In genomic region chrX:16827225-16827624, GRCh38 we compare ENCODE assay signal across 16 cellular contexts. TPM values are rescaled to one million over a fixed set of nuclear protein-coding genes. Genes with fewer than 3 reads are reported as not detected.
DNase-seq lines count a peak whose midpoint lies in the region; ATAC-seq and TF ChIP-seq lines count a peak whose summit lies in the region.
"Had no signal": no experiment of that assay in that cellular context is flagged by ENCODE, and none has a peak within 500 bp of the region (broad histone marks: within the 10 kb centered on the region; RNA-seq: fewer than 3 reads in every experiment).

No MANE protein-coding gene starts in this region.

- no peak for DNase-seq in CD8-positive, alpha-beta T cell
- DNase-seq in esophagus squamous epithelium (lab: John Stamatoyannopoulos, UW) (no peak), osteoblast (ENCODE audit: insufficient read length, low spot score, missing footprints) (no peak)
- no peak for DNase-seq in activated CD8-positive, alpha-beta memory T cell treated with anti-CD3 and anti-CD28 coated beads, Interleukin-2, amount 50 U/mL, for 48 hours
- DNase-seq: activated naive CD4-positive, alpha-beta T cell treated with Interleukin-2 at 50 U/mL for 16 hours; DMS153; MV-4-11; NCI-H2171; ovary; substantia nigra had no signal

- no peak overlapping the region for H3K4me3 Mint-ChIP-seq in CD8-positive, alpha-beta T cell
- H3K4me3 Mint-ChIP-seq: central memory CD8-positive, alpha-beta T cell had no signal

- peaks cover 49% of the 10 kb centered on the region for H3K36me3 Mint-ChIP-seq in CD8-positive, alpha-beta T cell

- no peaks in the 10 kb centered on the region for H3K79me2 ChIP-seq in osteoblast (ENCODE audit: insufficient read depth, low read length)

- no peaks in the 10 kb centered on the region for H3K9me3 ChIP-seq in CD8-positive, alpha-beta T cell (ENCODE audit: low read length)
- H3K9me3 ChIP-seq in esophagus squamous epithelium: no peaks in the 10 kb centered on the region
- H3K9me3 ChIP-seq in osteoblast (ENCODE audit: low read depth, low read length): no peaks in the 10 kb centered on the region
- H3K9me3 ChIP-seq: ovary had no signal

- no peak for TF ChIP-seq POLR2A in esophagus squamous epithelium (IDR thresholded peaks at IDR 0.05)

- CTCF ChIA-PET in CD8-positive, alpha-beta T cell (lab: Charles Lee): interaction anchor here (1.3 to 2.2 kb wide), 4 partner anchors 53 to 65 kb away, joined by 3 to 13 read pairs (median 8); no protein-coding TSS in a partner anchor

- no peak overlapping the region for H3K4me3 ChIP-seq in CD8-positive, alpha-beta T cell (ENCODE audit: low read depth, low read length)
- H3K4me3 ChIP-seq in esophagus squamous epithelium (no peak overlapping the region), osteoblast (ENCODE audit: insufficient read depth, low read length) (no peak overlapping the region)
- H3K4me3 ChIP-seq: ovary, SK-N-MC had no signal

- 33 to 63% methylated on average over 2 of the region's 2 CpGs for WGBS in esophagus squamous epithelium, 2 donors

- no peaks in the 10 kb centered on the region for H3K4me1 Mint-ChIP-seq in CD8-positive, alpha-beta T cell (ENCODE audit: low read depth)
- H3K4me1 Mint-ChIP-seq: central memory CD8-positive, alpha-beta T cell had no signal

- H3K9me3 Mint-ChIP-seq in CD8-positive, alpha-beta T cell: no peaks in the 10 kb centered on the region
- H3K9me3 Mint-ChIP-seq: central memory CD8-positive, alpha-beta T cell had no signal

- no peaks in the 10 kb centered on the region for H3K27me3 ChIP-seq in CD8-positive, alpha-beta T cell (ENCODE audit: insufficient read depth, low read length)
- H3K27me3 ChIP-seq in esophagus squamous epithelium (no peaks in the 10 kb centered on the region), osteoblast (ENCODE audit: insufficient read depth, low read length) (no peaks in the 10 kb centered on the region)
- H3K27me3 ChIP-seq: ovary had no signal

- peaks cover 11% of the 10 kb centered on the region for H3K36me3 ChIP-seq in CD8-positive, alpha-beta T cell (ENCODE audit: insufficient read depth, low read length)
- peaks cover 0 to 41% (median 0%) of the 10 kb centered on the region in 3 donors for H3K36me3 ChIP-seq in esophagus squamous epithelium
- peaks cover 10% of the 10 kb centered on the region for H3K36me3 ChIP-seq in osteoblast (ENCODE audit: insufficient read depth, low read length)
- H3K36me3 ChIP-seq: ovary had no signal

- intact Hi-C loops in CD8-positive, alpha-beta T cell (cut with DNase I, micrococcal nuclease): loop anchor here (2.0 to 10.0 kb wide), 4 partner anchors 66 to 858 kb away; no protein-coding TSS in a partner anchor
- intact Hi-C loops in esophagus squamous epithelium (cut with DNase I): no loop called here

- H3K27ac Mint-ChIP-seq in CD8-positive, alpha-beta T cell: peak overlapping the region; percentile 22

- H2AFZ ChIP-seq in osteoblast (ENCODE audit: low read length): no peak overlapping the region

- no peak for ATAC-seq in CD8-positive, alpha-beta T cell
- ATAC-seq in SK-N-SH treated with all-trans-retinoic acid at 6 μM for 48 hours (peak; percentile 32; the same call in 2 of the 3 replicates), GM21526 (IDR thresholded peaks at IDR 0.05; ENCODE audit: low FRiP score, unreplicated experiment) (no peak), HG02884 (IDR thresholded peaks at IDR 0.05; ENCODE audit: unreplicated experiment) (no peak), GM21447 (IDR thresholded peaks at IDR 0.05; ENCODE audit: unreplicated experiment) (no peak)

- no peaks in the 10 kb centered on the region for H3K4me1 ChIP-seq in CD8-positive, alpha-beta T cell (ENCODE audit: insufficient read depth, low read length)
- H3K4me1 ChIP-seq in esophagus squamous epithelium (peaks cover 0 to 27% (median 0%) of the 10 kb centered on the region in 3 donors), osteoblast (ENCODE audit: insufficient read depth, low read length) (peaks cover 30% of the 10 kb centered on the region)

- no peaks in the 10 kb centered on the region for H4K20me1 ChIP-seq in osteoblast (ENCODE audit: insufficient read depth, low read length)

- TF ChIP-seq CTCF in CD8-positive, alpha-beta T cell (IDR thresholded peaks at IDR 0.05): no peak
- no peak for TF ChIP-seq CTCF in esophagus squamous epithelium (IDR thresholded peaks at IDR 0.05)
- no peak for TF ChIP-seq CTCF in osteoblast (IDR thresholded peaks at IDR 0.05; ENCODE audit: extremely low read depth, low read depth, low read length)

- H3K27me3 Mint-ChIP-seq in CD8-positive, alpha-beta T cell (ENCODE audit: low read depth): no peaks in the 10 kb centered on the region
- H3K27me3 Mint-ChIP-seq: central memory CD8-positive, alpha-beta T cell had no signal

- POLR2A ChIA-PET in CD8-positive, alpha-beta T cell (lab: Charles Lee): no interaction called here

- no peak overlapping the region for H3K4me2 ChIP-seq in osteoblast (ENCODE audit: insufficient read depth, low read length)

- no peak overlapping the region for H3K27ac ChIP-seq in CD8-positive, alpha-beta T cell (ENCODE audit: low read depth, low read length)
- H3K27ac ChIP-seq in esophagus squamous epithelium (peak overlapping the region; percentile 19 to 77 (median 50)), osteoblast (ENCODE audit: low read depth, low read length) (peak overlapping the region; percentile 58)
- H3K27ac ChIP-seq: SK-N-MC had no signal

TF ChIP-seq in SK-N-SH treated with all-trans-retinoic acid at 6 μM for 48 hours, 23 proteins besides CTCF, POLR2A, EP300 and RAD21:
- TF ChIP-seq POU6F1 (CRISPR knock-in tag; IDR thresholded peaks at IDR 0.05; ENCODE audit: borderline replicate concordance, low read depth) (no peak), ARNTL (CRISPR knock-in tag; IDR thresholded peaks at IDR 0.05; ENCODE audit: borderline replicate concordance, low read depth) (no peak), ZFP3 (CRISPR knock-in tag; IDR thresholded peaks at IDR 0.05) (peak; percentile 76; the same call in 1 of the 2 replicates), OSR1 (CRISPR knock-in tag; IDR thresholded peaks at IDR 0.05) (no peak), BACH2 (CRISPR knock-in tag; IDR thresholded peaks at IDR 0.05; ENCODE audit: borderline replicate concordance) (no peak), CSRNP3 (CRISPR knock-in tag; IDR thresholded peaks at IDR 0.05) (no peak), TCF4 (CRISPR knock-in tag; IDR thresholded peaks at IDR 0.05; ENCODE audit: borderline replicate concordance) (no peak)

RNA-seq across cellular contexts. Expression of gene TXLNG, which starts 41.0 kb away (rescaled TPM):
- total RNA-seq in CD8-positive, alpha-beta T cell: 10 to 100 TPM; 31.3 to 32.3 TPM
- total RNA-seq in esophagus squamous epithelium (10 to 100 TPM in 2 of 4 donors, 1 to 10 TPM in 2; 6.4 to 14.9 (median 10.9) TPM), osteoblast (5.1 and 10.3 TPM in 2 replicates)

RNA-seq across cellular contexts. Expression of gene RBBP7, which starts 42.9 kb away (rescaled TPM):
- total RNA-seq in CD8-positive, alpha-beta T cell: 100 to 1,000 TPM; 130 to 131 TPM
- 10 to 100 TPM; 41.1 to 91.9 (median 74.1) TPM for total RNA-seq in esophagus squamous epithelium
- 69.8 and 87.5 TPM in 2 replicates for total RNA-seq in osteoblast
